17 cellular contexts compared by ENCODE assay signal in genomic region chr4:10960386-10960785, GRCh38.
DNase-seq lines count a peak whose midpoint lies in the region; ATAC-seq lines count a peak whose summit lies in the region.
"Had no signal": no experiment of that assay in that cellular context is flagged by ENCODE, and none has a peak within 500 bp of the region (broad histone marks: within the 10 kb centered on the region; RNA-seq: fewer than 3 reads in every experiment).

No MANE protein-coding gene starts in this region.

- no peak overlapping the region for H3K23ac ChIP-seq in mesendoderm (ENCODE audit: low read length)

- no peak overlapping the region for H4K5ac ChIP-seq in mesendoderm (ENCODE audit: low read length)

- no peak overlapping the region for H3K18ac ChIP-seq in mesendoderm (ENCODE audit: low read length)

- no peaks in the 10 kb centered on the region for H3K79me2 ChIP-seq in mesendoderm (ENCODE audit: control insufficient read depth, insufficient read depth, low read length)

- POLR2A ChIA-PET in activated CD4-positive, alpha-beta memory T cell treated with anti-CD3 and anti-CD28 coated beads for 36 hours (lab: Charles Lee), result no interaction called here
- POLR2A ChIA-PET in activated CD4-positive, alpha-beta memory T cell treated with anti-CD3 and anti-CD28 coated beads, Interleukin-2, amount 10 ng/mL, durations not matched to agents 7 days and 5 days (lab: Charles Lee), result no interaction called here

- peaks cover 2% of the 10 kb centered on the region for H3K27me3 Mint-ChIP-seq in activated CD4-positive, alpha-beta memory T cell treated with anti-CD3 and anti-CD28 coated beads for 36 hours
- H3K27me3 Mint-ChIP-seq in activated CD4-positive, alpha-beta memory T cell treated with anti-CD3 and anti-CD28 coated beads, Interleukin-2, amount 10 ng/mL, durations not matched to agents 7 days and 5 days, result no peaks in the 10 kb centered on the region

- H3K4me2 ChIP-seq in mesendoderm (ENCODE audit: low read length), result no peak overlapping the region

- peaks cover 5% of the 10 kb centered on the region for H3K9me3 Mint-ChIP-seq in activated CD4-positive, alpha-beta memory T cell treated with anti-CD3 and anti-CD28 coated beads for 36 hours
- H3K9me3 Mint-ChIP-seq in activated CD4-positive, alpha-beta memory T cell treated with anti-CD3 and anti-CD28 coated beads, Interleukin-2, amount 10 ng/mL, durations not matched to agents 7 days and 5 days, result peaks cover 16% of the 10 kb centered on the region

- H2BK120ac ChIP-seq in mesendoderm (ENCODE audit: low read depth, low read length), result peak overlapping the region; percentile 74

- no peaks in the 10 kb centered on the region for H3K27me3 ChIP-seq in mesendoderm (ENCODE audit: insufficient read depth, low read length, poor library complexity)
- H3K27me3 ChIP-seq: Peyer's patch had no signal

- no peaks in the 10 kb centered on the region for H3K36me3 Mint-ChIP-seq in activated CD4-positive, alpha-beta memory T cell treated with anti-CD3 and anti-CD28 coated beads for 36 hours
- no peaks in the 10 kb centered on the region for H3K36me3 Mint-ChIP-seq in activated CD4-positive, alpha-beta memory T cell treated with anti-CD3 and anti-CD28 coated beads, Interleukin-2, amount 10 ng/mL, durations not matched to agents 7 days and 5 days (ENCODE audit: low read depth)

- H3K4me3 Mint-ChIP-seq in activated CD4-positive, alpha-beta memory T cell treated with anti-CD3 and anti-CD28 coated beads for 36 hours, result no peak overlapping the region
- H3K4me3 Mint-ChIP-seq in activated CD4-positive, alpha-beta memory T cell treated with anti-CD3 and anti-CD28 coated beads, Interleukin-2, amount 10 ng/mL, durations not matched to agents 7 days and 5 days, result no peak overlapping the region

- no peak overlapping the region for H2BK5ac ChIP-seq in mesendoderm (ENCODE audit: low read length)

- no peaks in the 10 kb centered on the region for H3K36me3 ChIP-seq in mesendoderm (ENCODE audit: control insufficient read depth, insufficient read depth, low read length)
- H3K36me3 ChIP-seq: Peyer's patch had no signal

- no peak overlapping the region for H3K27ac Mint-ChIP-seq in activated CD4-positive, alpha-beta memory T cell treated with anti-CD3 and anti-CD28 coated beads for 36 hours
- H3K27ac Mint-ChIP-seq in activated CD4-positive, alpha-beta memory T cell treated with anti-CD3 and anti-CD28 coated beads, Interleukin-2, amount 10 ng/mL, durations not matched to agents 7 days and 5 days, result no peak overlapping the region

- peaks cover 13% of the 10 kb centered on the region for H3K4me1 ChIP-seq in mesendoderm (ENCODE audit: control insufficient read depth, low read depth, low read length)
- H3K4me1 ChIP-seq: Peyer's patch had no signal

- no peak overlapping the region for H3K27ac ChIP-seq in mesendoderm (ENCODE audit: low read depth, low read length)
- H3K27ac ChIP-seq: Peyer's patch had no signal

- no peak overlapping the region for H3K4ac ChIP-seq in mesendoderm (ENCODE audit: low read depth, low read length)

- H4K8ac ChIP-seq in mesendoderm (ENCODE audit: low read depth, low read length), result no peak overlapping the region

- no peak overlapping the region for H3K4me3 ChIP-seq in mesendoderm (ENCODE audit: low read length)
- H3K4me3 ChIP-seq: K562, Peyer's patch had no signal

- no peak overlapping the region for H2BK15ac ChIP-seq in mesendoderm (replicated peaks; ENCODE audit: low read depth)

- H3K9ac ChIP-seq in mesendoderm (ENCODE audit: low read length), result no peak overlapping the region

- CTCF ChIA-PET in activated CD4-positive, alpha-beta memory T cell treated with anti-CD3 and anti-CD28 coated beads for 36 hours (lab: Charles Lee), result no interaction called here
- CTCF ChIA-PET in activated CD4-positive, alpha-beta memory T cell treated with anti-CD3 and anti-CD28 coated beads, Interleukin-2, amount 10 ng/mL, durations not matched to agents 7 days and 5 days (lab: Charles Lee), result interaction anchor here (0.6 kb wide), 1 partner anchor 122 kb away, joined by 5 read pairs; no protein-coding TSS in a partner anchor

- no peaks in the 10 kb centered on the region for H3K79me1 ChIP-seq in mesendoderm (ENCODE audit: low read length)

- H2AK5ac ChIP-seq in mesendoderm (ENCODE audit: low read length), result no peak overlapping the region

- ATAC-seq in GM21528 (IDR thresholded peaks at IDR 0.05; ENCODE audit: low FRiP score, unreplicated experiment), result no peak
- ATAC-seq: K562, Right ventricle myocardium inferior, SK-N-SH treated with all-trans-retinoic acid at 6 μM for 48 hours had no signal

- intact Hi-C loops in activated CD4-positive, alpha-beta memory T cell treated with anti-CD3 and anti-CD28 coated beads for 36 hours (cut with micrococcal nuclease), result no loop called here

- H3K56ac ChIP-seq in mesendoderm (ENCODE audit: low read length), result peak overlapping the region; percentile 17

- no CpG with 5 or more reads among the region's 5 CpGs for WGBS in mesendoderm (ENCODE audit: extremely low coverage, insufficient coverage, low lambda C conversion rate)

- no peaks in the 10 kb centered on the region for H3K4me1 Mint-ChIP-seq in activated CD4-positive, alpha-beta memory T cell treated with anti-CD3 and anti-CD28 coated beads for 36 hours (ENCODE audit: low read depth)
- no peaks in the 10 kb centered on the region for H3K4me1 Mint-ChIP-seq in activated CD4-positive, alpha-beta memory T cell treated with anti-CD3 and anti-CD28 coated beads, Interleukin-2, amount 10 ng/mL, durations not matched to agents 7 days and 5 days

- DNase-seq in activated CD4-positive, alpha-beta memory T cell treated with anti-CD3 and anti-CD28 coated beads for 36 hours, result peak; percentile 11
- DNase-seq in activated CD4-positive, alpha-beta memory T cell treated with anti-CD3 and anti-CD28 coated beads, Interleukin-2, amount 10 ng/mL, durations not matched to agents 7 days and 5 days, result no peak
- DNase-seq in NCI-H2029 (lab: John Stamatoyannopoulos, UW), result peak; percentile 82
- peak; percentile 44 for DNase-seq in NCI-H774 (lab: John Stamatoyannopoulos, UW)
- no peak for DNase-seq in mesendoderm
- no peak for DNase-seq in DMS153 (lab: John Stamatoyannopoulos, UW)
- no peak for DNase-seq in T1000 (lab: John Stamatoyannopoulos, UW)
- DNase-seq: C1 segment of cervical spinal cord, NCI-H146, NCI-H2107, NCI-H526, Peyer's patch, T-helper 1 cell had no signal

Comparison
In these comparisons a context has a peak if more than half of its experiments do, and no peak if none do; other contexts are left out.
1. DNase-seq: peak in activated CD4-positive, alpha-beta memory T cell treated with anti-CD3 and anti-CD28 coated beads for 36 hours (single experiment), NCI-H2029 (single experiment) and NCI-H774 (single experiment); none in activated CD4-positive, alpha-beta memory T cell treated with anti-CD3 and anti-CD28 coated beads, Interleukin-2, amount 10 ng/mL, durations not matched to agents 7 days and 5 days (single experiment), mesendoderm (single experiment), DMS153 (single experiment) and T1000 (single experiment).